20 cellular contexts compared by ENCODE assay signal in the genomic region with DNA sequence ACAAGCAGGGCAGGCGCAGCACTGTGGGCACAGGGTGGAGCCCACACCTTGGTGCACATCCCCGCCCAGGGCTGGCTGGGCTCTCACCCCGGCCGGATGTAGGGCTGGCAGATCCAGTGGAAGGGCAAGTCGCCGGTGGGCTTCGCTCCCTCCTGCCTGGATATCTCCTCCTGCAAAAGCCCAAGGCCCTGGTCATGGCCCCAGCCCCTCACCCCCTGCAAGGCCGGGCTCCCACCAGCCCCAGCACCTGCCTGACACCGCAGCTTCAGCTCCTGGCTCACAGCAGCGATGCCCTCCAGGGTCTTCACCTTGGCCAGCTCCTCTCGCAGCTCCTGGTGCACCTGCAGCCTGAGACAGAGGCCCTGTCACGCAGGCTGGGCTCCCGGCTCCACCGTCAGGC. TPM values are rescaled to one million over a fixed set of nuclear protein-coding genes. Genes with fewer than 3 reads are reported as not detected.
DNase-seq lines count a peak whose midpoint lies in the region; ATAC-seq and TF ChIP-seq lines count a peak whose summit lies in the region.
"Had no signal": no experiment of that assay in that cellular context is flagged by ENCODE, and none has a peak within 500 bp of the region (broad histone marks: within the 10 kb centered on the region; RNA-seq: fewer than 3 reads in every experiment).

No MANE protein-coding gene starts in this region.

- H3K27me3 ChIP-seq in DND-41 (ENCODE audit: insufficient read depth, low read length, poor library complexity): no peaks in the 10 kb centered on the region
- no peaks in the 10 kb centered on the region for H3K27me3 ChIP-seq in psoas muscle (ENCODE audit: insufficient read depth in 3 of 3, low read length in 2 of 3)
- H3K27me3 ChIP-seq in mammary epithelial cell (ENCODE audit: insufficient read depth, low read length): no peaks in the 10 kb centered on the region

- peaks cover 25% of the 10 kb centered on the region for H3K79me2 ChIP-seq in DND-41 (ENCODE audit: insufficient read depth, low read length)
- peaks cover 25% of the 10 kb centered on the region for H3K79me2 ChIP-seq in mammary epithelial cell (ENCODE audit: insufficient read depth, low read length)

- intact Hi-C loops in psoas muscle (cut with DNase I): no loop called here
- intact Hi-C loops in mammary epithelial cell (cut with micrococcal nuclease): no loop called here

- peaks cover 92% of the 10 kb centered on the region for H3K36me3 ChIP-seq in DND-41 (ENCODE audit: insufficient read depth, low read length)
- peaks cover 10 to 86% of the 10 kb centered on the region in 2 donors for H3K36me3 ChIP-seq in psoas muscle (ENCODE audit: insufficient read depth in 1 of 2, low read depth in 1 of 2)
- peaks cover 7% of the 10 kb centered on the region for H3K36me3 ChIP-seq in mammary epithelial cell (ENCODE audit: insufficient read depth, low read length)

- CTCF ChIA-PET in mammary epithelial cell (lab: Charles Lee; ENCODE audit: low non-redundant PET): no interaction called here

- DNase-seq in activated naive CD8-positive, alpha-beta T cell treated with anti-CD3 and anti-CD28 coated beads for 36 hours: no peak
- DNase-seq in DND-41: peak; percentile 6
- peak; percentile 13 to 45 for DNase-seq in psoas muscle
- DNase-seq in mammary epithelial cell: no peak
- no peak for DNase-seq in GM10266 (ENCODE audit: extremely low spot score)
- no peak for DNase-seq in activated CD4-positive, alpha-beta T cell treated with anti-CD3 and anti-CD28 coated beads for 4 hours
- DNase-seq: 8988T; CD4-positive, alpha-beta T cell; DMS153; EL; KG1; NCI-H1105 treated with DMSO at 0.1 percent for 48 hours; NCI-H1694 treated with DMSO at 0.1 percent for 48 hours; NCI-H2107; NCI-H510A; NCI-H748 treated with DMSO at 0.1 percent for 48 hours; NK-92 treated with Interleukin-12 subunit alpha and Interleukin-12 subunit beta, amount 100 ng/mL, for 24 hours; SHP77 treated with DMSO at 0.1 percent for 48 hours had no signal

- 84 to 85% (median 85%) methylated on average over 14 of the region's 14 CpGs for WGBS in psoas muscle, 3 donors
- WGBS in mammary epithelial cell (ENCODE audit: low coverage, missing lambda C conversion rate): 94% methylated on average over 7 of the region's 14 CpGs

- no peaks in the 10 kb centered on the region for H3K27me3 Mint-ChIP-seq in activated naive CD8-positive, alpha-beta T cell
- H3K27me3 Mint-ChIP-seq in activated naive CD8-positive, alpha-beta T cell treated with anti-CD3 and anti-CD28 coated beads for 36 hours: no peaks in the 10 kb centered on the region
- H3K27me3 Mint-ChIP-seq: CD4-positive, alpha-beta T cell had no signal

- no TSS peak for BruUV-seq in mammary epithelial cell (replicated peaks; lab: Mats Ljungman, UMichigan)

- H3K4me3 ChIP-seq in DND-41 (ENCODE audit: low read depth in 1 of 2, low read length in 2 of 2): no peak overlapping the region
- H3K4me3 ChIP-seq in psoas muscle: no peak overlapping the region
- no peak overlapping the region for H3K4me3 ChIP-seq in mammary epithelial cell (replicated peaks in 1 of 3; ENCODE audit: insufficient read depth in 1 of 3, low read depth in 2 of 3, low read length in 3 of 3)

- H3K27ac Mint-ChIP-seq in activated naive CD8-positive, alpha-beta T cell: peak overlapping the region; percentile 22
- no peak overlapping the region for H3K27ac Mint-ChIP-seq in activated naive CD8-positive, alpha-beta T cell treated with anti-CD3 and anti-CD28 coated beads for 36 hours
- H3K27ac Mint-ChIP-seq: CD4-positive, alpha-beta T cell had no signal

- H3K9me3 ChIP-seq in DND-41 (ENCODE audit: insufficient read depth, low read length, severe bottlenecking) (no peaks in the 10 kb centered on the region), psoas muscle (no peaks in the 10 kb centered on the region), mammary epithelial cell (replicated peaks; ENCODE audit: insufficient read depth, low read length) (no peaks in the 10 kb centered on the region)

- peaks cover 72% of the 10 kb centered on the region for H4K20me1 ChIP-seq in DND-41 (ENCODE audit: insufficient read depth, low read length)
- H4K20me1 ChIP-seq in mammary epithelial cell (ENCODE audit: insufficient read depth, low read length): no peaks in the 10 kb centered on the region

- H3K4me1 Mint-ChIP-seq in activated naive CD8-positive, alpha-beta T cell (ENCODE audit: low read depth): peaks cover 4% of the 10 kb centered on the region
- H3K4me1 Mint-ChIP-seq in activated naive CD8-positive, alpha-beta T cell treated with anti-CD3 and anti-CD28 coated beads for 36 hours: peaks cover 5% of the 10 kb centered on the region

- no peak overlapping the region for H3K4me2 ChIP-seq in DND-41 (ENCODE audit: insufficient read depth, low read length)
- H3K4me2 ChIP-seq in mammary epithelial cell (ENCODE audit: insufficient read depth, low read depth, low read length): no peak overlapping the region

- ATAC-seq in DND-41 (ENCODE audit: insufficient read depth, low read depth) (no peak), psoas muscle (no peak)

- no peak overlapping the region for H3K4me3 Mint-ChIP-seq in activated naive CD8-positive, alpha-beta T cell
- no peak overlapping the region for H3K4me3 Mint-ChIP-seq in activated naive CD8-positive, alpha-beta T cell treated with anti-CD3 and anti-CD28 coated beads for 36 hours
- H3K4me3 Mint-ChIP-seq: CD4-positive, alpha-beta T cell had no signal

- no peaks in the 10 kb centered on the region for H3K36me3 Mint-ChIP-seq in activated naive CD8-positive, alpha-beta T cell
- H3K36me3 Mint-ChIP-seq in activated naive CD8-positive, alpha-beta T cell treated with anti-CD3 and anti-CD28 coated beads for 36 hours: peaks cover 3% of the 10 kb centered on the region

- dilution Hi-C loops in mammary epithelial cell (cut with HindIII; ENCODE audit: low sequenced_read_pairs): no loop called here

- no peak overlapping the region for H3K9ac ChIP-seq in DND-41 (ENCODE audit: low read depth, low read length)
- H3K9ac ChIP-seq in mammary epithelial cell (ENCODE audit: insufficient read depth, low read length): no peak overlapping the region

- no peaks in the 10 kb centered on the region for H3K9me3 Mint-ChIP-seq in activated naive CD8-positive, alpha-beta T cell (ENCODE audit: low read depth)
- H3K9me3 Mint-ChIP-seq in activated naive CD8-positive, alpha-beta T cell treated with anti-CD3 and anti-CD28 coated beads for 36 hours: no peaks in the 10 kb centered on the region
- H3K9me3 Mint-ChIP-seq: CD4-positive, alpha-beta T cell had no signal

- in situ Hi-C loops in mammary epithelial cell (cut with MboI; ENCODE audit: low sequenced_read_pairs in 2 of 2): no loop called here

- peaks cover 31% of the 10 kb centered on the region for H3K4me1 ChIP-seq in DND-41 (ENCODE audit: insufficient read depth, low read length)
- H3K4me1 ChIP-seq in psoas muscle: peaks cover 9% of the 10 kb centered on the region
- H3K4me1 ChIP-seq in mammary epithelial cell (ENCODE audit: insufficient read depth, low read length): peaks cover 12% of the 10 kb centered on the region

- H2AFZ ChIP-seq in DND-41 (ENCODE audit: low read depth, low read length): no peak overlapping the region
- H2AFZ ChIP-seq in mammary epithelial cell (ENCODE audit: low read depth, low read length): no peak overlapping the region

- no peak for TF ChIP-seq CTCF in DND-41 (IDR thresholded peaks at IDR 0.05; ENCODE audit: borderline replicate concordance, extremely low read depth, low read length, poor library complexity, severe bottlenecking)
- no peak for TF ChIP-seq CTCF in VCaP (conservative IDR thresholded peaks at IDR 0.05)
- TF ChIP-seq CTCF in psoas muscle (IDR thresholded peaks at IDR 0.05): no peak
- TF ChIP-seq CTCF in mammary epithelial cell (conservative IDR thresholded peaks at IDR 0.05 in 1 of 2, IDR thresholded peaks at IDR 0.05 in 1 of 2; ENCODE audit: extremely low read depth in 1 of 2, insufficient read depth in 1 of 2, low read depth in 1 of 2, low read length in 2 of 2): no peak
- no peak for TF ChIP-seq CTCF in GM10266 (IDR thresholded peaks at IDR 0.05; ENCODE audit: control insufficient read depth, insufficient read depth, low read depth, missing control alignments)

- H3K27ac ChIP-seq in DND-41 (ENCODE audit: low read length) (no peak overlapping the region), VCaP (peak overlapping the region; percentile 95), psoas muscle (no peak overlapping the region), mammary epithelial cell (ENCODE audit: insufficient read depth, low read depth, low read length) (no peak overlapping the region)

RNA-seq across cellular contexts. Expression of gene DUS1L, which starts 5.0 kb away (rescaled TPM):
- 100 to 1,000 TPM; 175 to 190 TPM for total RNA-seq in activated naive CD8-positive, alpha-beta T cell treated with anti-CD3 and anti-CD28 coated beads for 36 hours
- total RNA-seq in psoas muscle (100 to 1,000 TPM in 3 of 4 donors, 10 to 100 TPM in 1; 72.6 to 136 (median 104) TPM), mammary epithelial cell (10 to 100 TPM; 59.0 to 94.2 TPM)
- polyA plus RNA-seq in psoas muscle (100 to 1,000 TPM; 117 to 170 (median 133) TPM), mammary epithelial cell (65.9 TPM)
- polyA minus RNA-seq in mammary epithelial cell: 74.3 TPM

RNA-seq across cellular contexts. Expression of gene GPS1, which starts 8.9 kb away (rescaled TPM):
- total RNA-seq in activated naive CD8-positive, alpha-beta T cell treated with anti-CD3 and anti-CD28 coated beads for 36 hours: 100 to 1,000 TPM in 1 of 2 experiments, 10 to 100 TPM in 1; 94.2 to 103 TPM
- 100 to 1,000 TPM in 2 of 4 donors, 10 to 100 TPM in 2; 89.8 to 112 (median 97.7) TPM for total RNA-seq in psoas muscle
- 100 to 1,000 TPM in 2 of 3 donors, 10 to 100 TPM in 1; 87.1 to 114 (median 104) TPM for polyA plus RNA-seq in psoas muscle
- 10 to 100 TPM; 84.2 to 98.2 TPM for total RNA-seq in mammary epithelial cell
- polyA plus RNA-seq in mammary epithelial cell: 103 TPM
- polyA minus RNA-seq in mammary epithelial cell: 65.6 TPM

RNA-seq across cellular contexts. Expression of gene RFNG, which starts 9.0 kb away (rescaled TPM):
- 10 to 100 TPM; 13.9 to 14.5 TPM for total RNA-seq in activated naive CD8-positive, alpha-beta T cell treated with anti-CD3 and anti-CD28 coated beads for 36 hours
- 10 to 100 TPM; 27.1 to 37.3 (median 29.3) TPM for total RNA-seq in psoas muscle
- polyA plus RNA-seq in psoas muscle: 10 to 100 TPM; 31.0 to 40.7 (median 37.3) TPM
- total RNA-seq in mammary epithelial cell: 10 to 100 TPM; 37.7 to 38.2 TPM
- 13.6 TPM for polyA plus RNA-seq in mammary epithelial cell
- polyA minus RNA-seq in mammary epithelial cell: 21.2 TPM

RNA-seq across cellular contexts. Expression of gene DCXR, which starts 23.1 kb away (rescaled TPM):
- total RNA-seq in activated naive CD8-positive, alpha-beta T cell treated with anti-CD3 and anti-CD28 coated beads for 36 hours: 100 to 1,000 TPM in 1 of 2 experiments, 10 to 100 TPM in 1; 93.3 to 104 TPM
- total RNA-seq in psoas muscle (100 to 1,000 TPM; 111 to 216 (median 155) TPM), mammary epithelial cell (10 to 100 TPM; 27.7 to 68.9 TPM)
- polyA plus RNA-seq in psoas muscle (100 to 1,000 TPM; 117 to 158 (median 147) TPM), mammary epithelial cell (79.0 TPM)
- polyA minus RNA-seq in mammary epithelial cell: 52.5 TPM

RNA-seq across cellular contexts. Expression of gene RAC3, which starts 29.1 kb away (rescaled TPM):
- total RNA-seq in activated naive CD8-positive, alpha-beta T cell treated with anti-CD3 and anti-CD28 coated beads for 36 hours: 1 to 10 TPM; 4.7 to 5.1 TPM
- total RNA-seq in psoas muscle: not detected
- polyA plus RNA-seq in psoas muscle: under 1 TPM in 2 of 3 donors, not detected in 1; 0.05 to 0.83 TPM
- 1 to 10 TPM; 6.7 to 8.0 TPM for total RNA-seq in mammary epithelial cell
- polyA plus RNA-seq in mammary epithelial cell: 18.4 TPM
- 12.0 TPM for polyA minus RNA-seq in mammary epithelial cell

Comparison
In these comparisons a context has a peak if more than half of its experiments do, and no peak if none do; other contexts are left out.
1. DNase-seq: peak in DND-41 (single experiment) and psoas muscle (2 of 2); none in activated naive CD8-positive, alpha-beta T cell treated with anti-CD3 and anti-CD28 coated beads for 36 hours (single experiment), mammary epithelial cell (single experiment), GM10266 (single experiment) and activated CD4-positive, alpha-beta T cell treated with anti-CD3 and anti-CD28 coated beads for 4 hours (0 of 2).